ENCODE assay signal across 2 cellular contexts in the genomic region with DNA sequence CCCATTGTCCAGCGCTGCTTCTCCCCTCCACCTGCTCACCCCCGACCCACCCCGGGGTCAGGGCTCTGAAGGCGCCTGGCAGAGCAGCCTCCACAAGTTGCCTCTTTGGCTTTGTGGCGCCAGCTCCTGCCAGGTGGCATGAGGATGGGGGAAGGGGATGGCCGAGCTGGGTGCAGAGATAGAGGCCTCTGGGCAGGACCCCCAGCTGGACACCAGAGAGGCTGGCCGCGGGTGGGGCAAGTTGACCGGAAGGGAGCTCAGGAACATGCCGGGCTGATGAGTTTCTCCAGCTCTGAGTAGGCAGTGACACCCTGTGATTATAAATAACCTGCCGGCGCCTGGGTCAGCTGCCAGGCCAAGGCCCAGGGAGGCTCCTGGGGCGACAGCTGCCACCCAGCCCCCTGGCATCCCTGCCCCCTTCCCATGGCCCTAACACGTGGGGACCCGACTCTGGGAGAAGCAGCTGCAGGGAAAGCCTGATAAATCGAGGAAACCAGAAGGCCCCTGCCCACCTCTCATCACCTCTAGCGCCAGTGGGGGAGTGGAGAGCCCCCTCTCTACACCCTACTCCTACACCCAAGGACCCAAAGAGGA.
A peak's percentile ranks its signal among the peaks of the same experiment; 100 is the strongest.
TF ChIP-seq lines count a peak whose summit lies in the region.

No MANE protein-coding gene starts in this region.

TF ChIP-seq in A549, 52 proteins besides CTCF, POLR2A, EP300 and RAD21:
- TF ChIP-seq, protein P1, sequence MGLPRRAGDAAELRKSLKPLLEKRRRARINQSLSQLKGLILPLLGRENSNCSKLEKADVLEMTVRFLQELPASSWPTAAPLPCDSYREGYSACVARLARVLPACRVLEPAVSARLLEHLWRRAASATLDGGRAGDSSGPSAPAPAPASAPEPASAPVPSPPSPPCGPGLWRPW (IDR thresholded peaks at IDR 0.05) = no peak
- TF ChIP-seq HOXB5 (CRISPR knock-in tag; IDR thresholded peaks at IDR 0.05) = no peak
- no peak for TF ChIP-seq NFE2L2 (conservative IDR thresholded peaks at IDR 0.05; ENCODE audit: low read length)
- TF ChIP-seq MAFK (IDR thresholded peaks at IDR 0.05; ENCODE audit: partially characterized antibody) = no peak
- no peak for TF ChIP-seq CHD2 (IDR thresholded peaks at IDR 0.05; ENCODE audit: low read length, partially characterized antibody)
- TF ChIP-seq E2F6 (IDR thresholded peaks at IDR 0.05; ENCODE audit: borderline replicate concordance, low read depth) = no peak
- TF ChIP-seq, protein P2, sequence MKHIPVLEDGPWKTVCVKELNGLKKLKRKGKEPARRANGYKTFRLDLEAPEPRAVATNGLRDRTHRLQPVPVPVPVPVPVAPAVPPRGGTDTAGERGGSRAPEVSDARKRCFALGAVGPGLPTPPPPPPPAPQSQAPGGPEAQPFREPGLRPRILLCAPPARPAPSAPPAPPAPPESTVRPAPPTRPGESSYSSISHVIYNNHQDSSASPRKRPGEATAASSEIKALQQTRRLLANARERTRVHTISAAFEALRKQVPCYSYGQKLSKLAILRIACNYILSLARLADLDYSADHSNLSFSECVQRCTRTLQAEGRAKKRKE (CRISPR knock-in tag; IDR thresholded peaks at IDR 0.05; ENCODE audit: low read depth) = no peak
- no peak for TF ChIP-seq ELK1 (IDR thresholded peaks at IDR 0.05; ENCODE audit: low read depth, low read length)
- TF ChIP-seq CHD4 (IDR thresholded peaks at IDR 0.05; ENCODE audit: borderline replicate concordance) = no peak
- TF ChIP-seq RARB (CRISPR knock-in tag; IDR thresholded peaks at IDR 0.05) = no peak
- no peak for TF ChIP-seq JUN (IDR thresholded peaks at IDR 0.05)
- TF ChIP-seq NPAS2 (CRISPR knock-in tag; IDR thresholded peaks at IDR 0.05; ENCODE audit: borderline replicate concordance) = no peak
- no peak for TF ChIP-seq RFX5 (IDR thresholded peaks at IDR 0.05)
- TF ChIP-seq KDM5A (IDR thresholded peaks at IDR 0.05) = no peak
- TF ChIP-seq ZC3H11A (IDR thresholded peaks at IDR 0.05) = no peak
- TF ChIP-seq ESRRA (IDR thresholded peaks at IDR 0.05; ENCODE audit: borderline replicate concordance, low read length) = no peak
- no peak for TF ChIP-seq MAZ (IDR thresholded peaks at IDR 0.05; ENCODE audit: borderline replicate concordance, low read depth, low read length)

TF ChIP-seq in HepG2, 621 proteins besides CTCF, POLR2A, EP300 and RAD21:
- TF ChIP-seq ZZZ3 (CRISPR knock-in tag; IDR thresholded peaks at IDR 0.05; ENCODE audit: borderline replicate concordance) (0 out of 2 replicates have a peak, but pooled peaks have one; percentile 28), ELF4 (CRISPR knock-in tag; IDR thresholded peaks at IDR 0.05; ENCODE audit: borderline replicate concordance) (no peak), ELF1 (CRISPR knock-in tag; IDR thresholded peaks at IDR 0.05) (no peak), ZNF12 (CRISPR knock-in tag; IDR thresholded peaks at IDR 0.05) (no peak), POLR2AphosphoS5 (IDR thresholded peaks at IDR 0.05; ENCODE audit: low read depth, low read length) (no peak), HIVEP1 (CRISPR knock-in tag; IDR thresholded peaks at IDR 0.05) (no peak), HNRNPL (IDR thresholded peaks at IDR 0.05; ENCODE audit: low read depth, low read length) (0 out of 2 replicates have a peak, but pooled peaks have one; percentile 19), GABPB1 (CRISPR knock-in tag; IDR thresholded peaks at IDR 0.05) (peak; percentile 42; the same call in 1 of the 2 replicates), SMC3 (IDR thresholded peaks at IDR 0.05; ENCODE audit: low read length) (no peak), MTERF4 (CRISPR knock-in tag; IDR thresholded peaks at IDR 0.05) (no peak), SP2 (CRISPR knock-in tag; IDR thresholded peaks at IDR 0.05) (no peak), HIC2 (CRISPR knock-in tag; IDR thresholded peaks at IDR 0.05; ENCODE audit: low read depth) (peak; percentile 45; the same call in 1 of the 2 replicates)
- TF ChIP-seq, protein P3, sequence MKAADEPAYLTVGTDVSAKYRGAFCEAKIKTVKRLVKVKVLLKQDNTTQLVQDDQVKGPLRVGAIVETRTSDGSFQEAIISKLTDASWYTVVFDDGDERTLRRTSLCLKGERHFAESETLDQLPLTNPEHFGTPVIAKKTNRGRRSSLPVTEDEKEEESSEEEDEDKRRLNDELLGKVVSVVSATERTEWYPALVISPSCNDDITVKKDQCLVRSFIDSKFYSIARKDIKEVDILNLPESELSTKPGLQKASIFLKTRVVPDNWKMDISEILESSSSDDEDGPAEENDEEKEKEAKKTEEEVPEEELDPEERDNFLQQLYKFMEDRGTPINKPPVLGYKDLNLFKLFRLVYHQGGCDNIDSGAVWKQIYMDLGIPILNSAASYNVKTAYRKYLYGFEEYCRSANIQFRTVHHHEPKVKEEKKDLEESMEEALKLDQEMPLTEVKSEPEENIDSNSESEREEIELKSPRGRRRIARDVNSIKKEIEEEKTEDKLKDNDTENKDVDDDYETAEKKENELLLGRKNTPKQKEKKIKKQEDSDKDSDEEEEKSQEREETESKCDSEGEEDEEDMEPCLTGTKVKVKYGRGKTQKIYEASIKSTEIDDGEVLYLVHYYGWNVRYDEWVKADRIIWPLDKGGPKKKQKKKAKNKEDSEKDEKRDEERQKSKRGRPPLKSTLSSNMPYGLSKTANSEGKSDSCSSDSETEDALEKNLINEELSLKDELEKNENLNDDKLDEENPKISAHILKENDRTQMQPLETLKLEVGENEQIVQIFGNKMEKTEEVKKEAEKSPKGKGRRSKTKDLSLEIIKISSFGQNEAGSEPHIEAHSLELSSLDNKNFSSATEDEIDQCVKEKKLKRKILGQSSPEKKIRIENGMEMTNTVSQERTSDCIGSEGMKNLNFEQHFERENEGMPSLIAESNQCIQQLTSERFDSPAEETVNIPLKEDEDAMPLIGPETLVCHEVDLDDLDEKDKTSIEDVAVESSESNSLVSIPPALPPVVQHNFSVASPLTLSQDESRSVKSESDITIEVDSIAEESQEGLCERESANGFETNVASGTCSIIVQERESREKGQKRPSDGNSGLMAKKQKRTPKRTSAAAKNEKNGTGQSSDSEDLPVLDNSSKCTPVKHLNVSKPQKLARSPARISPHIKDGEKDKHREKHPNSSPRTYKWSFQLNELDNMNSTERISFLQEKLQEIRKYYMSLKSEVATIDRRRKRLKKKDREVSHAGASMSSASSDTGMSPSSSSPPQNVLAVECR (CRISPR knock-in tag; IDR thresholded peaks at IDR 0.05; ENCODE audit: borderline replicate concordance) = no peak
- TF ChIP-seq, protein P4, sequence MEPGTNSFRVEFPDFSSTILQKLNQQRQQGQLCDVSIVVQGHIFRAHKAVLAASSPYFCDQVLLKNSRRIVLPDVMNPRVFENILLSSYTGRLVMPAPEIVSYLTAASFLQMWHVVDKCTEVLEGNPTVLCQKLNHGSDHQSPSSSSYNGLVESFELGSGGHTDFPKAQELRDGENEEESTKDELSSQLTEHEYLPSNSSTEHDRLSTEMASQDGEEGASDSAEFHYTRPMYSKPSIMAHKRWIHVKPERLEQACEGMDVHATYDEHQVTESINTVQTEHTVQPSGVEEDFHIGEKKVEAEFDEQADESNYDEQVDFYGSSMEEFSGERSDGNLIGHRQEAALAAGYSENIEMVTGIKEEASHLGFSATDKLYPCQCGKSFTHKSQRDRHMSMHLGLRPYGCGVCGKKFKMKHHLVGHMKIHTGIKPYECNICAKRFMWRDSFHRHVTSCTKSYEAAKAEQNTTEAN (CRISPR knock-in tag; conservative IDR thresholded peaks at IDR 0.05) = no peak
